1 cellular context compared by ENCODE assay signal in genomic region chr10:30818010-30818660, GRCh38.
TF ChIP-seq lines count a peak whose summit lies in the region.

No MANE protein-coding gene starts in this region.

TF ChIP-seq in SK-N-SH, 30 proteins besides CTCF, POLR2A, EP300 and RAD21 (continued from another document):
- no peak for TF ChIP-seq ZBTB33 (IDR thresholded peaks at IDR 0.05; ENCODE audit: borderline replicate concordance, low read depth)
- TF ChIP-seq, protein P1, sequence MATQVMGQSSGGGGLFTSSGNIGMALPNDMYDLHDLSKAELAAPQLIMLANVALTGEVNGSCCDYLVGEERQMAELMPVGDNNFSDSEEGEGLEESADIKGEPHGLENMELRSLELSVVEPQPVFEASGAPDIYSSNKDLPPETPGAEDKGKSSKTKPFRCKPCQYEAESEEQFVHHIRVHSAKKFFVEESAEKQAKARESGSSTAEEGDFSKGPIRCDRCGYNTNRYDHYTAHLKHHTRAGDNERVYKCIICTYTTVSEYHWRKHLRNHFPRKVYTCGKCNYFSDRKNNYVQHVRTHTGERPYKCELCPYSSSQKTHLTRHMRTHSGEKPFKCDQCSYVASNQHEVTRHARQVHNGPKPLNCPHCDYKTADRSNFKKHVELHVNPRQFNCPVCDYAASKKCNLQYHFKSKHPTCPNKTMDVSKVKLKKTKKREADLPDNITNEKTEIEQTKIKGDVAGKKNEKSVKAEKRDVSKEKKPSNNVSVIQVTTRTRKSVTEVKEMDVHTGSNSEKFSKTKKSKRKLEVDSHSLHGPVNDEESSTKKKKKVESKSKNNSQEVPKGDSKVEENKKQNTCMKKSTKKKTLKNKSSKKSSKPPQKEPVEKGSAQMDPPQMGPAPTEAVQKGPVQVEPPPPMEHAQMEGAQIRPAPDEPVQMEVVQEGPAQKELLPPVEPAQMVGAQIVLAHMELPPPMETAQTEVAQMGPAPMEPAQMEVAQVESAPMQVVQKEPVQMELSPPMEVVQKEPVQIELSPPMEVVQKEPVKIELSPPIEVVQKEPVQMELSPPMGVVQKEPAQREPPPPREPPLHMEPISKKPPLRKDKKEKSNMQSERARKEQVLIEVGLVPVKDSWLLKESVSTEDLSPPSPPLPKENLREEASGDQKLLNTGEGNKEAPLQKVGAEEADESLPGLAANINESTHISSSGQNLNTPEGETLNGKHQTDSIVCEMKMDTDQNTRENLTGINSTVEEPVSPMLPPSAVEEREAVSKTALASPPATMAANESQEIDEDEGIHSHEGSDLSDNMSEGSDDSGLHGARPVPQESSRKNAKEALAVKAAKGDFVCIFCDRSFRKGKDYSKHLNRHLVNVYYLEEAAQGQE (IDR thresholded peaks at IDR 0.05; ENCODE audit: low read depth, low read length) = no peak
- TF ChIP-seq FOXM1 (IDR thresholded peaks at IDR 0.05; ENCODE audit: low read depth) = no peak
- no peak for TF ChIP-seq USF2 (IDR thresholded peaks at IDR 0.05; ENCODE audit: borderline replicate concordance, low read depth, low read length)
- no peak for TF ChIP-seq TEAD4 (IDR thresholded peaks at IDR 0.05; ENCODE audit: borderline replicate concordance, insufficient read depth)
- TF ChIP-seq SIN3A (IDR thresholded peaks at IDR 0.05; ENCODE audit: borderline replicate concordance, low read depth, low read length) = no peak
- TF ChIP-seq SMC3 (IDR thresholded peaks at IDR 0.05; ENCODE audit: low read depth, low read length) = no peak
